16 cellular contexts compared by ENCODE assay signal in genomic region chr13:31394491-31394890, GRCh38.
"Had no signal": no experiment of that assay in that cellular context is flagged by ENCODE, and none has a peak within 500 bp of the region (broad histone marks: within the 10 kb centered on the region; RNA-seq: fewer than 3 reads in every experiment).

No MANE protein-coding gene starts in this region.

- H3K36me3 ChIP-seq: adrenal gland, neutrophil, uterus had no signal

- DNase-seq: activated CD4-positive, alpha-beta T cell treated with anti-CD3 and anti-CD28 coated beads for 48 hours; activated CD8-positive, alpha-beta memory T cell treated with anti-CD3 and anti-CD28 coated beads for 24 hours; activated naive CD4-positive, alpha-beta T cell treated with anti-CD3 and anti-CD28 coated beads, Interleukin-2, amount 10 ng/mL, durations not matched to agents 7 days and 5 days; adrenal gland; cerebellar nuclear complex; dermis blood vessel endothelial cell; endodermal cell; immature natural killer cell; left cardiac atrium; naive thymus-derived CD8-positive, alpha-beta T cell; retina; uterus had no signal

- H3K4me3 Mint-ChIP-seq: activated naive CD4-positive, alpha-beta T cell treated with anti-CD3 and anti-CD28 coated beads, Interleukin-2, amount 10 ng/mL, durations not matched to agents 7 days and 5 days; activated T-helper 17 cell treated with anti-CD3 and anti-CD28 coated beads, Interleukin-2, amount 50 U/mL, for 72 hours; endodermal cell; immature natural killer cell; naive thymus-derived CD8-positive, alpha-beta T cell had no signal

- H3K9me3 Mint-ChIP-seq: activated naive CD4-positive, alpha-beta T cell treated with anti-CD3 and anti-CD28 coated beads, Interleukin-2, amount 10 ng/mL, durations not matched to agents 7 days and 5 days had no signal

- H3K27ac Mint-ChIP-seq: activated naive CD4-positive, alpha-beta T cell treated with anti-CD3 and anti-CD28 coated beads, Interleukin-2, amount 10 ng/mL, durations not matched to agents 7 days and 5 days; activated T-helper 17 cell treated with anti-CD3 and anti-CD28 coated beads, Interleukin-2, amount 50 U/mL, for 72 hours; endodermal cell; immature natural killer cell; naive thymus-derived CD8-positive, alpha-beta T cell had no signal

- H3K36me3 Mint-ChIP-seq: activated naive CD4-positive, alpha-beta T cell treated with anti-CD3 and anti-CD28 coated beads, Interleukin-2, amount 10 ng/mL, durations not matched to agents 7 days and 5 days; immature natural killer cell had no signal

- H3K9me3 ChIP-seq: adrenal gland had no signal

- H3K4me3 ChIP-seq: adrenal gland, lung, skin epidermis, uterus had no signal

- H3K27me3 ChIP-seq: adrenal gland, neutrophil, uterus had no signal

- H3K27ac ChIP-seq: adrenal gland, neutrophil, skin epidermis, uterus had no signal

- H3K4me1 ChIP-seq: adrenal gland, uterus had no signal

- H3K27me3 Mint-ChIP-seq: activated naive CD4-positive, alpha-beta T cell treated with anti-CD3 and anti-CD28 coated beads, Interleukin-2, amount 10 ng/mL, durations not matched to agents 7 days and 5 days; naive thymus-derived CD8-positive, alpha-beta T cell had no signal

- ATAC-seq: activated T-helper 17 cell treated with anti-CD3 and anti-CD28 coated beads, Interleukin-2, amount 50 U/mL, for 72 hours; left cardiac atrium; naive thymus-derived CD8-positive, alpha-beta T cell had no signal

- H3K4me1 Mint-ChIP-seq: activated naive CD4-positive, alpha-beta T cell treated with anti-CD3 and anti-CD28 coated beads, Interleukin-2, amount 10 ng/mL, durations not matched to agents 7 days and 5 days; activated T-helper 17 cell treated with anti-CD3 and anti-CD28 coated beads, Interleukin-2, amount 50 U/mL, for 72 hours; endodermal cell; immature natural killer cell had no signal
